In the genomic region with DNA sequence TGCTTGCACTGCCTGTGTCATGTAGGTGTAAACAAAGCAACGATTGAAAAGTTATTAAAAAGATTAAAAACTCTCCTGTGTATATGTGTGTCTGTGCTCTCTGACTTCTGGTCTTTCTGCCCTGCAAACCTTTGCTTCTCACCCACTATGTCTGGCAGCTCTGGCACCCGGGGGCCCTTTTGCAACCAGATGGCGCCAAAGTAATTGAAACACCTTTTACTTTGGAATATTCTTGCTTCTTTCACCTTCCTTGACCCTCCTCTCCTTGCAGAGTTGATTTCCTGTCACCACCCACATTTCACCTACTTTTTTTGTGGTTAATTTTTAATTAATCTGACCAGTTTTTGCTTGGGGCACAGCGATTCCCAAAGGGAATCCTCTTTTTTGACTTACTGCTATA, we compare ENCODE assay signal across 9 cellular contexts.
DNase-seq lines count a peak whose midpoint lies in the region; TF ChIP-seq lines count a peak whose summit lies in the region.
"Had no signal": no experiment of that assay in that cellular context is flagged by ENCODE, and none has a peak within 500 bp of the region (broad histone marks: within the 10 kb centered on the region; RNA-seq: fewer than 3 reads in every experiment).

No MANE protein-coding gene starts in this region.

- no peaks in the 10 kb centered on the region for H3K79me2 ChIP-seq in OCI-LY3 (ENCODE audit: low read length)

- H3K4me3 ChIP-seq in OCI-LY3 (ENCODE audit: low read length) (no peak overlapping the region), fibroblast of villous mesenchyme (ENCODE audit: low read depth, low read length) (no peak overlapping the region), subcutaneous abdominal adipose tissue (ENCODE audit: low read depth in 1 of 5, low read length in 5 of 5) (peak overlapping the region in 4 of 5 donors; percentile 34 to 48 (median 36))

- H3K27ac ChIP-seq in OCI-LY3 (ENCODE audit: low read length): no peak overlapping the region
- H3K27ac ChIP-seq in subcutaneous abdominal adipose tissue (ENCODE audit: low read depth, low read length): peak overlapping the region; percentile 74

- H3K9me3 ChIP-seq in OCI-LY3 (ENCODE audit: insufficient read depth, low read length) (no peaks in the 10 kb centered on the region), subcutaneous abdominal adipose tissue (ENCODE audit: control insufficient read depth in 5 of 5, low read length in 5 of 5) (no peaks in the 10 kb centered on the region)

- H4K20me1 ChIP-seq in OCI-LY3 (ENCODE audit: insufficient read depth, low read length): no peaks in the 10 kb centered on the region

- H3K4me1 ChIP-seq in OCI-LY3 (ENCODE audit: low read length) (peaks cover 29% of the 10 kb centered on the region), subcutaneous abdominal adipose tissue (ENCODE audit: control insufficient read depth in 5 of 5, insufficient read depth in 5 of 5, low read length in 5 of 5) (peaks cover 0 to 28% (median 27%) of the 10 kb centered on the region in 5 donors)

- no peak overlapping the region for H2AFZ ChIP-seq in OCI-LY3 (ENCODE audit: low read depth, low read length)

- TF ChIP-seq CTCF in OCI-LY3 (IDR thresholded peaks at IDR 0.05; ENCODE audit: low read depth, low read length) (peak; percentile 41), fibroblast of villous mesenchyme (IDR thresholded peaks at IDR 0.05; ENCODE audit: insufficient read depth, low read depth, low read length) (peak; percentile 7)

- H3K36me3 ChIP-seq in OCI-LY3 (replicated peaks; ENCODE audit: low read depth, low read length): no peaks in the 10 kb centered on the region
- peaks cover 3 to 13% (median 9%) of the 10 kb centered on the region in 5 donors for H3K36me3 ChIP-seq in subcutaneous abdominal adipose tissue (ENCODE audit: control insufficient read depth in 5 of 5, insufficient read depth in 5 of 5, low read length in 5 of 5)

- peak; percentile 35 for DNase-seq in NCI-H82 (lab: John Stamatoyannopoulos, UW)
- no peak for DNase-seq in NCI-H82 treated with DMSO at 0.1 percent for 48 hours (lab: John Stamatoyannopoulos, UW; ENCODE audit: unreplicated experiment)
- no peak for DNase-seq in fibroblast of villous mesenchyme (ENCODE audit: low read depth)
- no peak for DNase-seq in EL
- DNase-seq in activated CD4-positive, alpha-beta T cell treated with anti-CD3 and anti-CD28 coated beads, Interleukin-2, amount 50 U/mL, for 1 hour: no peak
- no peak for DNase-seq in activated effector memory CD4-positive, alpha-beta T cell treated with Interleukin-2 at 50 U/mL for 16 hours
- DNase-seq: natural killer cell had no signal

- H3K27me3 ChIP-seq in OCI-LY3 (ENCODE audit: low read depth, low read length): peaks cover 54% of the 10 kb centered on the region
- H3K27me3 ChIP-seq in subcutaneous abdominal adipose tissue (ENCODE audit: control insufficient read depth in 5 of 5, insufficient read depth in 4 of 5, low read length in 5 of 5): no peaks in the 10 kb centered on the region

- H3K9ac ChIP-seq in OCI-LY3 (ENCODE audit: low read length) (no peak overlapping the region), subcutaneous abdominal adipose tissue (ENCODE audit: low read length in 5 of 5) (peak overlapping the region in 2 of 5 donors; percentile 14 to 45)

- H3K4me2 ChIP-seq in OCI-LY3 (ENCODE audit: low read length): 0 out of 2 replicates have a peak overlapping the region, but pooled peaks have one; percentile 9

Comparison
In these comparisons a context has a peak if more than half of its experiments do, and no peak if none do; other contexts are left out.
1. H3K4me3 ChIP-seq: peak in subcutaneous abdominal adipose tissue (4 of 5); none in OCI-LY3 (single experiment) and fibroblast of villous mesenchyme (single experiment).